ENCODE assay signal across 15 cellular contexts in the genomic region with DNA sequence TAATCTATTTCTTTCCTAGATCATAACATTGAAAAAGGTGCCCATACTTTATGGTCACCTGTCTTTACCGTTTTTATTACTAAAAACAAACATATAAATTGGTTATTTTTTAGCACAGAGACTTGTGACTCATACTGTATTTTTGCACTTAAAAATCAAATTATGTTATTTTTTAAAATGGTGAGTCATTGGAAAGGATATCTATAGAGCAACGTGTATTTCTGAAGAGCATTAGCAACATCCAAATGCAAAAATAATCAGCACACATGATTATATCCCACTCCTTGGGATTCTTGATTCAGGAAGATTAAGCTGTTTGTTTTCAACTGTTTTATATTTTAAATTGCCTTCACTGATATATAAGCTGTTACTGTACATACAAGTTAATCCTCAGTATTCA. TPM values are rescaled to one million over a fixed set of nuclear protein-coding genes. Genes with fewer than 3 reads are reported as not detected.
DNase-seq lines count a peak whose midpoint lies in the region; ATAC-seq and TF ChIP-seq lines count a peak whose summit lies in the region.
"Had no signal": no experiment of that assay in that cellular context is flagged by ENCODE, and none has a peak within 500 bp of the region (broad histone marks: within the 10 kb centered on the region; RNA-seq: fewer than 3 reads in every experiment).

No MANE protein-coding gene starts in this region.

- ATAC-seq in PC-3: peak; percentile 67
- no peak for ATAC-seq in effector memory CD8-positive, alpha-beta T cell (replicated peaks)
- ATAC-seq: GM12878 had no signal

- peaks cover 49% of the 10 kb centered on the region for H3K4me1 ChIP-seq in Caco-2
- H3K4me1 ChIP-seq in PC-3 (ENCODE audit: insufficient read depth, low read length): no peaks in the 10 kb centered on the region; the same call in 1 of the 2 replicates
- H3K4me1 ChIP-seq in osteoblast (ENCODE audit: insufficient read depth, low read length): peaks cover 9% of the 10 kb centered on the region

- H4K20me1 ChIP-seq in PC-3 (ENCODE audit: low read length) (no peaks in the 10 kb centered on the region), osteoblast (ENCODE audit: insufficient read depth, low read length) (no peaks in the 10 kb centered on the region)
- H4K20me1 ChIP-seq: BLaER1 treated with 17β-estradiol and CSF1 and Interleukin-3, amounts not matched to agents 10 nM and 100 nM had no signal

- no peak for TF ChIP-seq CTCF in Caco-2 (IDR thresholded peaks at IDR 0.05; ENCODE audit: insufficient read depth in 1 of 2, low read depth in 1 of 2, low read length in 1 of 2, severe bottlenecking in 1 of 2, unreplicated experiment in 1 of 2)
- no peak for TF ChIP-seq CTCF in PC-3 (conservative IDR thresholded peaks at IDR 0.05; ENCODE audit: low read depth, low read length)
- no peak for TF ChIP-seq CTCF in osteoblast (IDR thresholded peaks at IDR 0.05; ENCODE audit: extremely low read depth, low read depth, low read length)

- peaks cover 7% of the 10 kb centered on the region for H3K36me3 Mint-ChIP-seq in Caco-2 (ENCODE audit: insufficient read depth, unreplicated experiment)
- H3K36me3 Mint-ChIP-seq in effector memory CD8-positive, alpha-beta T cell (ENCODE audit: insufficient read depth): peaks cover 14% of the 10 kb centered on the region

- H3K36me3 ChIP-seq in Caco-2 (ENCODE audit: control insufficient read depth, insufficient read depth, low read length): no peaks in the 10 kb centered on the region
- H3K36me3 ChIP-seq in PC-3 (ENCODE audit: low read depth, low read length): no peaks in the 10 kb centered on the region
- H3K36me3 ChIP-seq in osteoblast (ENCODE audit: insufficient read depth, low read length): peaks cover 15% of the 10 kb centered on the region

- H3K27me3 ChIP-seq in Caco-2 (replicated peaks; ENCODE audit: control insufficient read depth, insufficient read depth, low read length): no peaks in the 10 kb centered on the region
- no peaks in the 10 kb centered on the region for H3K27me3 ChIP-seq in PC-3 (ENCODE audit: low read length)
- H3K27me3 ChIP-seq in osteoblast (ENCODE audit: insufficient read depth, low read length): no peaks in the 10 kb centered on the region
- H3K27me3 ChIP-seq: BLaER1 treated with 17β-estradiol and CSF1 and Interleukin-3, amounts not matched to agents 10 nM and 100 nM had no signal

- H2AFZ ChIP-seq in PC-3 (ENCODE audit: low read length) (no peak overlapping the region), osteoblast (ENCODE audit: low read length) (no peak overlapping the region)

- H3K4me3 ChIP-seq in Caco-2 (ENCODE audit: low read depth, low read length) (no peak overlapping the region), PC-3 (ENCODE audit: low read length) (no peak overlapping the region), osteoblast (ENCODE audit: insufficient read depth, low read length) (no peak overlapping the region)
- H3K4me3 ChIP-seq: BLaER1 treated with 17β-estradiol and CSF1 and Interleukin-3, amounts not matched to agents 10 nM and 100 nM; GM12878 had no signal

- intact Hi-C loops in Caco-2 (cut with micrococcal nuclease; ENCODE audit: unreplicated experiment): no loop called here
- intact Hi-C loops in PC-3 (cut with micrococcal nuclease): no loop called here

- no peaks in the 10 kb centered on the region for H3K9me2 ChIP-seq in PC-3 (replicated peaks; ENCODE audit: low read length)

- H3K9me3 ChIP-seq in Caco-2 (no peaks in the 10 kb centered on the region), PC-3 (ENCODE audit: low read length) (no peaks in the 10 kb centered on the region), osteoblast (ENCODE audit: low read depth, low read length) (no peaks in the 10 kb centered on the region)
- H3K9me3 ChIP-seq: BLaER1 treated with 17β-estradiol and CSF1 and Interleukin-3, amounts not matched to agents 10 nM and 100 nM had no signal

- no peak overlapping the region for H3K4me2 ChIP-seq in PC-3 (ENCODE audit: low read length)
- H3K4me2 ChIP-seq in osteoblast (ENCODE audit: insufficient read depth, low read length): no peak overlapping the region
- H3K4me2 ChIP-seq: BLaER1 treated with 17β-estradiol and CSF1 and Interleukin-3, amounts not matched to agents 10 nM and 100 nM had no signal

- H3K27ac ChIP-seq in PC-3 (ENCODE audit: low read length) (no peak overlapping the region), osteoblast (ENCODE audit: low read depth, low read length) (no peak overlapping the region)
- H3K27ac ChIP-seq: BLaER1 treated with 17β-estradiol and CSF1 and Interleukin-3, amounts not matched to agents 10 nM and 100 nM had no signal

- DNase-seq in Caco-2 (no peak), PC-3 (no peak), dermis blood vessel endothelial cell (peak; percentile 5), osteoblast (ENCODE audit: insufficient read length, low spot score, missing footprints) (peak; percentile 72), kidney tubule cell (ENCODE audit: low spot score) (no peak)
- no peak for DNase-seq in stimulated activated CD4-positive, alpha-beta T cell treated with anti-CD3 and anti-CD28 coated beads, Interleukin-2, amount 100 ng/mL, for 24 hours
- DNase-seq in effector memory CD8-positive, alpha-beta T cell: no peak
- DNase-seq: 8988T; ACHN; Calu3; CD4-positive, CD25-positive, alpha-beta regulatory T cell; DMS 273 treated with DMSO at 0.1 percent for 48 hours had no signal

- no peak overlapping the region for H3K4me3 Mint-ChIP-seq in Caco-2 (ENCODE audit: unreplicated experiment)
- no peak overlapping the region for H3K4me3 Mint-ChIP-seq in effector memory CD8-positive, alpha-beta T cell
- H3K4me3 Mint-ChIP-seq: CD4-positive, CD25-positive, alpha-beta regulatory T cell; IgD-negative memory B cell had no signal

- BruUV-seq in Caco-2 (replicated peaks; lab: Mats Ljungman, UMichigan) (no TSS peak), PC-3 (replicated peaks; lab: Mats Ljungman, UMichigan) (no TSS peak)

- POLR2A ChIA-PET in Caco-2 (lab: Charles Lee): no interaction called here
- POLR2A ChIA-PET in PC-3 (lab: Charles Lee; ENCODE audit: unreplicated experiment): no interaction called here

- H3K9me3 Mint-ChIP-seq in Caco-2 (ENCODE audit: unreplicated experiment): no peaks in the 10 kb centered on the region
- no peaks in the 10 kb centered on the region for H3K9me3 Mint-ChIP-seq in effector memory CD8-positive, alpha-beta T cell
- H3K9me3 Mint-ChIP-seq: CD4-positive, CD25-positive, alpha-beta regulatory T cell; IgD-negative memory B cell had no signal

- peak overlapping the region; percentile 50 for H3K27ac Mint-ChIP-seq in Caco-2 (ENCODE audit: unreplicated experiment)
- no peak overlapping the region for H3K27ac Mint-ChIP-seq in effector memory CD8-positive, alpha-beta T cell
- H3K27ac Mint-ChIP-seq: CD4-positive, CD25-positive, alpha-beta regulatory T cell; IgD-negative memory B cell had no signal

- CTCF ChIA-PET in Caco-2 (lab: Charles Lee): no interaction called here
- CTCF ChIA-PET in PC-3 (lab: Charles Lee): no interaction called here

- H3K4me1 Mint-ChIP-seq in Caco-2 (ENCODE audit: low read depth, unreplicated experiment): peaks cover 16% of the 10 kb centered on the region
- no peaks in the 10 kb centered on the region for H3K4me1 Mint-ChIP-seq in effector memory CD8-positive, alpha-beta T cell (ENCODE audit: low read depth in 2 of 2)
- H3K4me1 Mint-ChIP-seq: CD4-positive, CD25-positive, alpha-beta regulatory T cell; IgD-negative memory B cell had no signal

- H3K27me3 Mint-ChIP-seq in Caco-2 (ENCODE audit: insufficient read depth, unreplicated experiment): no peaks in the 10 kb centered on the region
- H3K27me3 Mint-ChIP-seq in effector memory CD8-positive, alpha-beta T cell: no peaks in the 10 kb centered on the region
- H3K27me3 Mint-ChIP-seq: CD4-positive, CD25-positive, alpha-beta regulatory T cell; IgD-negative memory B cell had no signal

- H3K79me2 ChIP-seq in PC-3 (ENCODE audit: low read length) (no peaks in the 10 kb centered on the region), osteoblast (ENCODE audit: insufficient read depth, low read length) (no peaks in the 10 kb centered on the region)

- H3K9ac ChIP-seq in PC-3 (ENCODE audit: low read length): no peak overlapping the region
- H3K9ac ChIP-seq: BLaER1 treated with 17β-estradiol and CSF1 and Interleukin-3, amounts not matched to agents 10 nM and 100 nM had no signal

- H3F3A ChIP-seq in PC-3 (ENCODE audit: low read length, unreplicated experiment): no peaks in the 10 kb centered on the region

RNA-seq across cellular contexts. Expression of a gene that starts 40.7 kb away (rescaled TPM):
- total RNA-seq in Caco-2 (2022): 8.7 and 15.1 TPM in 2 replicates
- total RNA-seq in PC-3 (2014; rRNA removed): 8.8 and 12.2 TPM in 2 replicates
- total RNA-seq in dermis blood vessel endothelial cell: 6.3 and 9.7 TPM in 2 replicates
- 9.0 and 15.3 TPM in 2 replicates for total RNA-seq in osteoblast

RNA-seq across cellular contexts. Expression of a gene that starts 59.3 kb away (rescaled TPM):
- total RNA-seq in Caco-2 (2022) (74.2 and 75.8 TPM in 2 replicates), PC-3 (2014; rRNA removed) (67.4 and 110 TPM in 2 replicates), dermis blood vessel endothelial cell (38.8 and 53.2 TPM in 2 replicates), osteoblast (44.2 and 48.9 TPM in 2 replicates)

Comparison
In these comparisons a context has a peak if more than half of its experiments do, and no peak if none do; other contexts are left out.
1. DNase-seq: peak in dermis blood vessel endothelial cell (single experiment) and osteoblast (single experiment); none in Caco-2 (0 of 2), PC-3 (single experiment), stimulated activated CD4-positive, alpha-beta T cell treated with anti-CD3 and anti-CD28 coated beads, Interleukin-2, amount 100 ng/mL, for 24 hours (0 of 2), effector memory CD8-positive, alpha-beta T cell (0 of 3) and kidney tubule cell (single experiment).